ENCODE assay signal across 9 cellular contexts in the genomic region with DNA sequence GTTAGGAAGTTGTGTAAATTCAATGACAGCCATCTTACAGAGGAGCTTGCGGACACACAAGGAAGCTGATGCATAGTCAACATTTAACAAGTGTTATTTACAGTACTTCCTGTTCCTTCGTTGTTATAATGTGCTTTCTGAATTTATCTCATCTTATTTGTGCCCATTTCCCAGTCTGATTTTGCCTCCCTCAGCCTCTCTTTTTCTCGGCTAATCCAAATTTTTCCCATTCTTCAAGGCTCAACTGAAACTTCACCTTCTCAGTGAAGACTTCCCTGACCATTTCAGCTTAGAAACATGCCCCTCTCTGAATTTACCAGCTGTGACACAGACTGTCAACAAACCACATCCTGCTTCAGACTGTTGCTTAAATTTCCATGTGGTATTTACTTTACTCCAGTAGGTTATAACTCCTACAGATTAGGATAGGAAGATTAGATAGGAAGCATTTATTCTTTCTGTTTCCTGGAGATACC. TPM values are rescaled to one million over a fixed set of nuclear protein-coding genes. Genes with fewer than 3 reads are reported as not detected.
A peak's percentile ranks its signal among the peaks of the same experiment; 100 is the strongest.
DNase-seq lines count a peak whose midpoint lies in the region; ATAC-seq and TF ChIP-seq lines count a peak whose summit lies in the region.
"Had no signal": no experiment of that assay in that cellular context is flagged by ENCODE, and none has a peak within 500 bp of the region (broad histone marks: within the 10 kb centered on the region; RNA-seq: fewer than 3 reads in every experiment).

No MANE protein-coding gene starts in this region.

- no peak for TF ChIP-seq POLR2A in sigmoid colon (IDR thresholded peaks at IDR 0.05)

- DNase-seq in PC-9 (peak in 1 of 2 experiments; percentile 78), dermis microvascular lymphatic vessel endothelial cell (ENCODE audit: low read depth in 2 of 2) (peak; percentile 44 to 85), sciatic nerve (ENCODE audit: low spot score) (no peak), T-helper 9 cell (no peak), sigmoid colon (no peak)

- H3K36me3 ChIP-seq in ACC112 (ENCODE audit: insufficient read depth, low read length), result no peaks in the 10 kb centered on the region
- H3K36me3 ChIP-seq in PC-9 (ENCODE audit: low read depth), result no peaks in the 10 kb centered on the region
- no peaks in the 10 kb centered on the region for H3K36me3 ChIP-seq in sigmoid colon

- 5 to 23% methylated on average over 3 of the region's 3 CpGs for WGBS in sigmoid colon, 2 donors

- no peaks in the 10 kb centered on the region for H3K9me2 ChIP-seq in PC-9 (ENCODE audit: insufficient read depth)

- CTCF ChIA-PET in PC-9 (lab: Charles Lee), result interaction anchor here (1.0 kb wide), 1 partner anchor 322 kb away, joined by 4 read pairs; no protein-coding TSS in a partner anchor

- POLR2A ChIA-PET in PC-9 (lab: Charles Lee; ENCODE audit: unreplicated experiment), result no interaction called here

- peaks cover 11% of the 10 kb centered on the region; the same call in 1 of the 2 replicates for H3F3A ChIP-seq in PC-9 (ENCODE audit: insufficient read depth, low read depth)

- H3K4me1 ChIP-seq in ACC112 (ENCODE audit: control insufficient read depth, insufficient read depth, low read length, unreplicated experiment) (peaks cover 21% of the 10 kb centered on the region), PC-9 (replicated peaks; ENCODE audit: insufficient read depth) (peaks cover 30% of the 10 kb centered on the region), sigmoid colon (peaks cover 0 to 24% (median 3%) of the 10 kb centered on the region in 4 donors)

- TF ChIP-seq EP300 in sigmoid colon (IDR thresholded peaks at IDR 0.05), result no peak

- TF ChIP-seq CTCF in PC-9 (conservative IDR thresholded peaks at IDR 0.05) (no peak), sigmoid colon (IDR thresholded peaks at IDR 0.05) (no peak)

- H3K27ac ChIP-seq in ACC112 (ENCODE audit: low read depth, low read length), result peak overlapping the region; percentile 55
- peak overlapping the region; percentile 82 for H3K27ac ChIP-seq in PC-9
- no peak overlapping the region for H3K27ac ChIP-seq in sigmoid colon

- no peak overlapping the region for H3K4me3 ChIP-seq in ACC112 (ENCODE audit: low read depth, low read length)
- no peak overlapping the region for H3K4me3 ChIP-seq in PC-9
- H3K4me3 ChIP-seq in sigmoid colon, result no peak overlapping the region

- no peaks in the 10 kb centered on the region for H3K79me2 ChIP-seq in ACC112 (ENCODE audit: control insufficient read depth, insufficient read depth, low read length, unreplicated experiment)
- no peaks in the 10 kb centered on the region for H3K79me2 ChIP-seq in PC-9 (ENCODE audit: low read depth)

- H3K9me3 ChIP-seq in PC-9 (ENCODE audit: insufficient read depth, low read depth), result 0 out of 2 replicates have a peak, but pooled peaks cover 10% of the 10 kb centered on the region
- H3K9me3 ChIP-seq in sigmoid colon, result no peaks in the 10 kb centered on the region

- peak overlapping the region; percentile 40 for H3K4me2 ChIP-seq in PC-9

- H2AFZ ChIP-seq in ACC112 (ENCODE audit: low read length, unreplicated experiment) (peak overlapping the region; percentile 11), PC-9 (peak overlapping the region; percentile 24; the same call in 1 of the 2 replicates)

- no peaks in the 10 kb centered on the region for H3K27me3 ChIP-seq in ACC112 (ENCODE audit: insufficient read depth, low read length)
- H3K27me3 ChIP-seq in PC-9 (ENCODE audit: insufficient read depth, low read depth), result no peaks in the 10 kb centered on the region
- no peaks in the 10 kb centered on the region for H3K27me3 ChIP-seq in sigmoid colon

- H4K20me1 ChIP-seq in PC-9 (ENCODE audit: insufficient read depth), result no peaks in the 10 kb centered on the region; the same call in 1 of the 2 replicates

- ATAC-seq in GM19023 (IDR thresholded peaks at IDR 0.05; ENCODE audit: unreplicated experiment) (peak; percentile 63), HG03354 (IDR thresholded peaks at IDR 0.05; ENCODE audit: poor library complexity, severe bottlenecking, unreplicated experiment) (peak; percentile 78), sciatic nerve (peak; percentile 30)

- intact Hi-C loops in PC-9 (cut with micrococcal nuclease; ENCODE audit: unreplicated experiment), result loop anchor here (1.0 to 10.0 kb wide), 2 partner anchors 203 to 553 kb away; no protein-coding TSS in a partner anchor
- intact Hi-C loops in sciatic nerve (cut with DNase I), result loop anchor here (10.0 kb wide), 1 partner anchor 323 kb away; no protein-coding TSS in a partner anchor
- intact Hi-C loops in sigmoid colon (cut with DNase I), result loop anchor here (10.0 kb wide), 1 partner anchor 93 kb away; no protein-coding TSS in a partner anchor

- no TSS peak for BruUV-seq in PC-9 (replicated peaks; lab: Mats Ljungman, UMichigan)

RNA-seq across cellular contexts. Expression of gene CP, which starts 55.7 kb away (rescaled TPM):
- total RNA-seq in PC-9 (2021) (0.28 TPM in 1 of 2 replicates, not detected in the other), dermis microvascular lymphatic vessel endothelial cell (under 0.01 TPM in 1 of 2 replicates, not detected in the other), sciatic nerve (26.1 TPM), sigmoid colon (1 to 10 TPM; 3.7 to 7.1 (median 6.1) TPM)
- 10 to 100 TPM in 2 of 3 donors, under 1 TPM in 1; 0.69 to 13.2 (median 10.6) TPM for polyA plus RNA-seq in sigmoid colon
- total RNA-seq: epithelial cell of proximal tubule had no signal

RNA-seq across cellular contexts. Expression of gene TM4SF18, which starts 56.1 kb away (rescaled TPM):
- total RNA-seq in PC-9 (2021) (not detected in 2 replicates), dermis microvascular lymphatic vessel endothelial cell (318 and 366 TPM in 2 replicates), sciatic nerve (11.8 TPM), sigmoid colon (10 to 100 TPM in 1 of 4 donors, 1 to 10 TPM in 3; 2.3 to 11.6 (median 5.3) TPM)
- 1 to 10 TPM in 1 of 3 donors, under 1 TPM in 2; 0.46 to 1.4 (median 0.60) TPM for polyA plus RNA-seq in sigmoid colon

Comparison
In these comparisons a context has a peak if more than half of its experiments do, and no peak if none do; other contexts are left out.
1. H3K27ac ChIP-seq: peak in ACC112 (single experiment) and PC-9 (single experiment); none in sigmoid colon (0 of 4).
2. DNase-seq: peak in dermis microvascular lymphatic vessel endothelial cell (2 of 2); none in sciatic nerve (single experiment), T-helper 9 cell (single experiment) and sigmoid colon (single experiment).
3. RNA of gene TM4SF18, which starts 56.1 kb away (total RNA-seq): 318 to 366 TPM in dermis microvascular lymphatic vessel endothelial cell; 11.8 TPM in sciatic nerve (single experiment), 2.3 to 11.6 TPM in sigmoid colon and not detected in PC-9; every median in the first group is over 10 times any median in the second.
4. Peak in every context shown above with its lines, with median percentiles within 50 percentile points of each other: ATAC-seq.